Comparison of ENCODE assay signal across 1 cellular context in the genomic region with DNA sequence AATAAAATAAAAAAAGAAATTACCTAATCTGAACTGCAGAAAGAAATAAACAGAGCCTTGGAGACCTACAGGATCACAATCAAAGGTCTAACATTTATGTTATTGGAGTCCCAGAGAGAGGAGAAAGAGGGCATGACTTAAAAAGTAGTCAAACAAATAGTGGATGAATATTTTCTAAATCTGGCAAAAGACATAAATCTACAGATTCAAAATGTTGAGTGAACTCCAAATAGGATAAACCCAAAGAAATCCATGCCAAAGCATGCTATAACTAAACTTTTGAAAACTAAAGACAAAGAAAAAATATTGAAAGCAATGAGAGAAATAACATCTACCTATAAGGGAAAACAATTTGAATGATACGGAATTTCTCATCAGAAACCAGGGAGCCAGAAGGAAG.
"Had no signal": no experiment of that assay in that cellular context is flagged by ENCODE, and none has a peak within 500 bp of the region (broad histone marks: within the 10 kb centered on the region; RNA-seq: fewer than 3 reads in every experiment).

No MANE protein-coding gene starts in this region.

- H3K4me3 ChIP-seq: MG63 had no signal

- H3K36me3 ChIP-seq: MG63 had no signal
